ENCODE assay signal across 8 cellular contexts in genomic region chr5:72850113-72850512, GRCh38. TPM values are rescaled to one million over a fixed set of nuclear protein-coding genes. Genes with fewer than 3 reads are reported as not detected.
DNase-seq lines count a peak whose midpoint lies in the region; ATAC-seq and TF ChIP-seq lines count a peak whose summit lies in the region.

No MANE protein-coding gene starts in this region.

- no peak for DNase-seq in CD4-positive, CD25-positive, alpha-beta regulatory T cell
- DNase-seq in MG63 (no peak), colonic mucosa (no peak), neural crest cell (ENCODE audit: low read depth, low spot score) (no peak), retina (no peak), NCI-H2081 (lab: John Stamatoyannopoulos, UW) (no peak), DMS 273 (lab: John Stamatoyannopoulos, UW; ENCODE audit: unreplicated experiment) (no peak), NCI-H446 treated with DMSO at 0.1 percent for 48 hours (lab: John Stamatoyannopoulos, UW) (no peak)

- intact Hi-C loops in colonic mucosa (cut with DNase I) = no loop called here

- no peak overlapping the region for H3K27ac Mint-ChIP-seq in CD4-positive, CD25-positive, alpha-beta regulatory T cell
- no peak overlapping the region for H3K27ac Mint-ChIP-seq in neural crest cell (ENCODE audit: unreplicated experiment)

- H3K27ac ChIP-seq in CD4-positive, CD25-positive, alpha-beta regulatory T cell (ENCODE audit: insufficient read depth, low read length, poor library complexity, severe bottlenecking) = no peak overlapping the region
- H3K27ac ChIP-seq in colonic mucosa = no peak overlapping the region

- peaks cover 12% of the 10 kb centered on the region for H3K27me3 Mint-ChIP-seq in CD4-positive, CD25-positive, alpha-beta regulatory T cell
- no peaks in the 10 kb centered on the region for H3K27me3 Mint-ChIP-seq in neural crest cell (ENCODE audit: low read depth)

- H3K9me3 ChIP-seq in CD4-positive, CD25-positive, alpha-beta regulatory T cell (ENCODE audit: control insufficient read depth in 2 of 2, low read length in 2 of 2) = no peaks in the 10 kb centered on the region
- H3K9me3 ChIP-seq in MG63 (no peaks in the 10 kb centered on the region), colonic mucosa (no peaks in the 10 kb centered on the region)

- peak overlapping the region; percentile 96 to 99 (median 97) for H3K4me3 Mint-ChIP-seq in CD4-positive, CD25-positive, alpha-beta regulatory T cell
- H3K4me3 Mint-ChIP-seq in neural crest cell = peak overlapping the region; percentile 99

- no peak overlapping the region for H3K9ac ChIP-seq in colonic mucosa (ENCODE audit: low read depth in 2 of 2, low read length in 2 of 2)

- H3K4me1 Mint-ChIP-seq in CD4-positive, CD25-positive, alpha-beta regulatory T cell = peaks cover 36 to 76% (median 52%) of the 10 kb centered on the region in 4 donors
- peaks cover 54% of the 10 kb centered on the region for H3K4me1 Mint-ChIP-seq in neural crest cell

- H3K4me1 ChIP-seq in CD4-positive, CD25-positive, alpha-beta regulatory T cell (ENCODE audit: control insufficient read depth, insufficient read depth, low read length, poor library complexity, severe bottlenecking) = peaks cover 53% of the 10 kb centered on the region
- peaks cover 11% of the 10 kb centered on the region for H3K4me1 ChIP-seq in colonic mucosa

- no peak for ATAC-seq in CD4-positive, CD25-positive, alpha-beta regulatory T cell (ENCODE audit: low read depth in 2 of 2)

- TF ChIP-seq CTCF in colonic mucosa (IDR thresholded peaks at IDR 0.05) = no peak
- no peak for TF ChIP-seq CTCF in neural crest cell (conservative IDR thresholded peaks at IDR 0.05)

- H3K27me3 ChIP-seq in CD4-positive, CD25-positive, alpha-beta regulatory T cell (ENCODE audit: control insufficient read depth, insufficient read depth, low read length) = no peaks in the 10 kb centered on the region
- H3K27me3 ChIP-seq in MG63 (no peaks in the 10 kb centered on the region), colonic mucosa (no peaks in the 10 kb centered on the region)

- H3K36me3 ChIP-seq in CD4-positive, CD25-positive, alpha-beta regulatory T cell (ENCODE audit: control insufficient read depth, insufficient read depth, low read length) = peaks cover 6% of the 10 kb centered on the region
- H3K36me3 ChIP-seq in MG63 = peaks cover 62% of the 10 kb centered on the region
- no peaks in the 10 kb centered on the region for H3K36me3 ChIP-seq in colonic mucosa

- H3K9me3 Mint-ChIP-seq in CD4-positive, CD25-positive, alpha-beta regulatory T cell = peaks cover 0 to 1% (median 0%) of the 10 kb centered on the region in 7 donors
- H3K9me3 Mint-ChIP-seq in neural crest cell = no peaks in the 10 kb centered on the region

- peak overlapping the region; percentile 96 for H3K4me3 ChIP-seq in CD4-positive, CD25-positive, alpha-beta regulatory T cell (ENCODE audit: low read depth, low read length)
- H3K4me3 ChIP-seq in MG63 (peak overlapping the region; percentile 62), colonic mucosa (peak overlapping the region; percentile 76)

- peaks cover 13% of the 10 kb centered on the region for H3K36me3 Mint-ChIP-seq in CD4-positive, CD25-positive, alpha-beta regulatory T cell
- H3K36me3 Mint-ChIP-seq in neural crest cell (ENCODE audit: low read depth) = peaks cover 7% of the 10 kb centered on the region

RNA-seq across cellular contexts. Expression of gene TNPO1, which starts 33.7 kb away (rescaled TPM):
- total RNA-seq in CD4-positive, CD25-positive, alpha-beta regulatory T cell = 71.0 TPM
- 10 to 100 TPM; 38.5 to 50.8 (median 42.2) TPM for polyA plus RNA-seq in CD4-positive, CD25-positive, alpha-beta regulatory T cell
- 90.5 and 235 TPM in 2 replicates for total RNA-seq in MG63 (2014; rRNA removed; shearing (Covaris generic); ENCODE audit: low replicate concordance)
- total RNA-seq in colonic mucosa = 10 to 100 TPM; 78.0 to 89.9 TPM
- 172 and 176 TPM in 2 replicates for total RNA-seq in neural crest cell
